11 cellular contexts compared by ENCODE assay signal in genomic region chr7:157279973-157280841, GRCh38. TPM values are rescaled to one million over a fixed set of nuclear protein-coding genes. Genes with fewer than 3 reads are reported as not detected.
DNase-seq lines count a peak whose midpoint lies in the region; ATAC-seq, FAIRE-seq and TF ChIP-seq lines count a peak whose summit lies in the region.
"Had no signal": no experiment of that assay in that cellular context is flagged by ENCODE, and none has a peak within 500 bp of the region (broad histone marks: within the 10 kb centered on the region; RNA-seq: fewer than 3 reads in every experiment).

No MANE protein-coding gene starts in this region.

- BruUV-seq in K562 (replicated peaks; lab: Mats Ljungman, UMichigan): no TSS peak
- BruUV-seq in HepG2 (replicated peaks; lab: Mats Ljungman, UMichigan): no TSS peak

- no peaks in the 10 kb centered on the region for H3K9me1 ChIP-seq in K562 (ENCODE audit: control insufficient read depth, insufficient read depth, low read length)

- ATAC-seq in K562 (no peak), HepG2 (peak; percentile 26), GM21786 (IDR thresholded peaks at IDR 0.05; ENCODE audit: unreplicated experiment) (no peak), GM21825 (IDR thresholded peaks at IDR 0.05; ENCODE audit: unreplicated experiment) (no peak)

- no peak for TF ChIP-seq CTCF in K562 (IDR thresholded peaks at IDR 0.05 in 2 of 3, conservative IDR thresholded peaks at IDR 0.05 in 1 of 3; ENCODE audit: insufficient read depth in 2 of 3, low read depth in 1 of 3, low read length in 3 of 3)
- TF ChIP-seq CTCF in HepG2 (CRISPR knock-in tag; IDR thresholded peaks at IDR 0.05): no peak
- TF ChIP-seq CTCF in suprapubic skin (IDR thresholded peaks at IDR 0.05): no peak

- H4K20me1 ChIP-seq in GM23248 (ENCODE audit: insufficient read depth) (no peaks in the 10 kb centered on the region), K562 (replicated peaks; ENCODE audit: control insufficient read depth, insufficient read depth, low read length) (peaks cover 7% of the 10 kb centered on the region; the same call in 1 of the 2 replicates), HepG2 (ENCODE audit: insufficient read depth, low read length) (no peaks in the 10 kb centered on the region)

- no peaks in the 10 kb centered on the region for H3K9me3 ChIP-seq in GM23248 (ENCODE audit: low read depth)
- no peaks in the 10 kb centered on the region for H3K9me3 ChIP-seq in K562 (replicated peaks; ENCODE audit: control insufficient read depth, insufficient read depth, low read depth, low read length)
- H3K9me3 ChIP-seq in HepG2 (ENCODE audit: low read length): no peaks in the 10 kb centered on the region
- no peaks in the 10 kb centered on the region for H3K9me3 ChIP-seq in suprapubic skin

- no peak for TF ChIP-seq EP300 in K562 (IDR thresholded peaks at IDR 0.05; ENCODE audit: low read length)
- TF ChIP-seq EP300 in HepG2 (IDR thresholded peaks at IDR 0.05; ENCODE audit: low read depth in 2 of 2, low read length in 2 of 2): no peak
- TF ChIP-seq EP300 in HepG2 (CRISPR knock-in tag; IDR thresholded peaks at IDR 0.05; ENCODE audit: borderline replicate concordance): no peak
- TF ChIP-seq EP300 in suprapubic skin (IDR thresholded peaks at IDR 0.05): no peak

- H3K36me3 ChIP-seq in GM23248 (ENCODE audit: low read depth) (no peaks in the 10 kb centered on the region), K562 (ENCODE audit: control insufficient read depth, insufficient read depth, low read length) (no peaks in the 10 kb centered on the region), HepG2 (replicated peaks in 1 of 2; ENCODE audit: control insufficient read depth in 1 of 2, insufficient read depth in 2 of 2, low read length in 2 of 2) (no peaks in the 10 kb centered on the region), suprapubic skin (no peaks in the 10 kb centered on the region)

- H3K79me2 ChIP-seq in GM23248 (ENCODE audit: insufficient read depth): no peaks in the 10 kb centered on the region
- H3K79me2 ChIP-seq in K562 (ENCODE audit: control insufficient read depth, insufficient read depth, low read length): no peaks in the 10 kb centered on the region
- H3K79me2 ChIP-seq in HepG2 (ENCODE audit: insufficient read depth, low read length): no peaks in the 10 kb centered on the region

- H3K27ac ChIP-seq in GM23248: no peak overlapping the region
- H3K27ac ChIP-seq in K562 (ENCODE audit: extremely low read depth, low read depth, low read length): no peak overlapping the region
- H3K27ac ChIP-seq in HepG2 (ENCODE audit: extremely low read length, insufficient read depth, low read length): no peak overlapping the region
- H3K27ac ChIP-seq in suprapubic skin: no peak overlapping the region

- H3K9me2 ChIP-seq in GM23248 (ENCODE audit: insufficient read depth): no peaks in the 10 kb centered on the region

- in situ Hi-C loops in GM23248 (cut with MboI) (no loop called here), K562 (cut with MboI) (loop anchor here (10.0 kb wide), 1 partner anchor 1475 kb away; no protein-coding TSS in a partner anchor), HepG2 (cut with HindIII; ENCODE audit: extremely low pct_ligation_motif_present, low pct_unique_long_range_greater_than_20kb) (no loop called here)

- H2AFZ ChIP-seq in GM23248 (peak overlapping the region; percentile 86), K562 (ENCODE audit: low read depth, low read length) (no peak overlapping the region), HepG2 (ENCODE audit: low read length) (no peak overlapping the region)

- no peak for DNase-seq in GM23248
- DNase-seq in K562 (ENCODE audit: extremely low read depth in 1 of 4, low spot score in 3 of 4): peak in 1 of 4 experiments; percentile 19
- DNase-seq in HepG2 (ENCODE audit: low spot score): no peak
- DNase-seq in suprapubic skin (ENCODE audit: low spot score in 2 of 2): peak in 1 of 2 donors; percentile 64
- no peak for DNase-seq in SHP77 treated with DMSO at 0.1 percent for 48 hours (lab: John Stamatoyannopoulos, UW)
- DNase-seq: activated CD4-positive, alpha-beta T cell treated with anti-CD3 and anti-CD28 coated beads for 48 hours; activated naive CD4-positive, alpha-beta T cell treated with anti-CD3 and anti-CD28 coated beads for 36 hours; hippocampal formation; NCI-H526 treated with DMSO at 0.1 percent for 48 hours had no signal

- intact Hi-C loops in K562 (cut with micrococcal nuclease) (no loop called here), HepG2 (cut with micrococcal nuclease; ENCODE audit: unreplicated experiment) (no loop called here)

- H3F3A ChIP-seq in GM23248 (ENCODE audit: insufficient read depth): no peaks in the 10 kb centered on the region

- H3K9ac ChIP-seq in GM23248: peak overlapping the region; percentile 84
- H3K9ac ChIP-seq in K562 (ENCODE audit: insufficient read depth in 1 of 2, low read depth in 2 of 2, low read length in 2 of 2): no peak overlapping the region
- H3K9ac ChIP-seq in HepG2 (ENCODE audit: insufficient read depth, low read depth, low read length): no peak overlapping the region

- no peaks in the 10 kb centered on the region for H3K27me3 ChIP-seq in GM23248 (replicated peaks; ENCODE audit: insufficient read depth)
- peaks cover 21 to 61% of the 10 kb centered on the region in 2 experiments for H3K27me3 ChIP-seq in K562 (ENCODE audit: control insufficient read depth in 2 of 2, insufficient read depth in 2 of 2, low read length in 2 of 2)
- H3K27me3 ChIP-seq in HepG2 (ENCODE audit: control insufficient read depth in 1 of 2, insufficient read depth in 2 of 2, low read length in 2 of 2): peaks cover 6 to 23% of the 10 kb centered on the region in 2 experiments; a peak in 4 of 5 replicates
- H3K27me3 ChIP-seq in suprapubic skin: peaks cover 5% of the 10 kb centered on the region

- no peak for TF ChIP-seq POLR2A in K562 (conservative IDR thresholded peaks at IDR 0.05)
- no peak for TF ChIP-seq POLR2A in HepG2 (IDR thresholded peaks at IDR 0.05; ENCODE audit: insufficient read depth in 1 of 2, low read depth in 2 of 2, low read length in 2 of 2)
- no peak for TF ChIP-seq POLR2A in suprapubic skin (IDR thresholded peaks at IDR 0.05)

- H3K4me2 ChIP-seq in GM23248 (ENCODE audit: unreplicated experiment) (peak overlapping the region; percentile 69), K562 (ENCODE audit: insufficient read depth, low read length) (no peak overlapping the region), HepG2 (ENCODE audit: low read depth, low read length) (peak overlapping the region; percentile 50)

- H3K4me1 ChIP-seq in GM23248 (ENCODE audit: insufficient read depth) (peaks cover 12% of the 10 kb centered on the region), K562 (replicated peaks in 1 of 2; ENCODE audit: control insufficient read depth in 2 of 2, insufficient read depth in 2 of 2, low read length in 2 of 2) (peaks cover 0 to 51% of the 10 kb centered on the region in 2 experiments; a peak in 3 of 5 replicates), HepG2 (ENCODE audit: insufficient read depth, low read length) (peaks cover 76% of the 10 kb centered on the region), suprapubic skin (peaks cover 47% of the 10 kb centered on the region)

- 84 to 88% methylated on average over 31 to 36 of the region's 36 CpGs for WGBS in GM23248 (ENCODE audit: low coverage in 1 of 2, low lambda C conversion rate in 2 of 2, missing lambda C conversion rate in 2 of 2), 2 experiments
- 39% methylated on average over 35 of the region's 36 CpGs for WGBS in K562 (ENCODE audit: insufficient coverage, low coverage, missing lambda C conversion rate)
- 85% methylated on average over 5 of the region's 36 CpGs for WGBS in HepG2 (ENCODE audit: low lambda C conversion rate)
- WGBS in suprapubic skin: 94% methylated on average over 11 of the region's 36 CpGs

- CTCF ChIA-PET in K562 (lab: Yijun Ruan, JAX; ENCODE audit: low intra/inter-chr PET ratio): no interaction called here
- CTCF ChIA-PET in HepG2 (lab: Yijun Ruan, JAX; ENCODE audit: low intra/inter-chr PET ratio, low total read pairs): no interaction called here

- POLR2A ChIA-PET in K562 (lab: Yijun Ruan, JAX): interaction anchor here (1.4 kb wide), 1 partner anchor 15 kb away, joined by 4 read pairs; no protein-coding TSS in a partner anchor
- POLR2A ChIA-PET in HepG2 (lab: Yijun Ruan, JAX): no interaction called here

- FAIRE-seq in K562 (lab: Jason Lieb, UNC) (no peak), HepG2 (lab: Jason Lieb, UNC) (no peak)

- TF ChIP-seq RAD21 in K562 (CRISPR knock-in tag; conservative IDR thresholded peaks at IDR 0.05 in 1 of 2, IDR thresholded peaks at IDR 0.05 in 1 of 2) (no peak), HepG2 (CRISPR knock-in tag; IDR thresholded peaks at IDR 0.05) (no peak)

- peak overlapping the region; percentile 65 for H3K4me3 ChIP-seq in GM23248
- no peak overlapping the region for H3K4me3 ChIP-seq in K562
- peak overlapping the region in 1 of 3 experiments; percentile 17; a peak in 1 of 6 replicates for H3K4me3 ChIP-seq in HepG2 (replicated peaks in 1 of 3; ENCODE audit: insufficient read depth in 1 of 3, low read depth in 2 of 3, low read length in 3 of 3)
- peak overlapping the region; percentile 65 for H3K4me3 ChIP-seq in suprapubic skin

RNA-seq across cellular contexts. Expression of gene DNAJB6, which starts 56.6 kb away (rescaled TPM):
- 139 and 149 TPM in 2 replicates for total RNA-seq in GM23248 (2014; rRNA removed; shearing (Covaris generic))
- 187 and 195 TPM in 2 replicates for polyA plus RNA-seq in GM23248 (2016; fragmentation: Nextera tagmentation; extraction: Ambion mirVana)
- total RNA-seq in K562 (2011; cell fraction: chromatin; rRNA removed; ENCODE audit: low replicate concordance): 136 and 330 TPM in 2 replicates
- total RNA-seq in K562 (2011; cell fraction: nucleolus; rRNA removed): 82.5 and 83.7 TPM in 2 replicates
- 139 and 175 TPM in 2 replicates for total RNA-seq in K562 (2011; cell fraction: nucleoplasm; rRNA removed)
- total RNA-seq in K562 (2014; rRNA removed): 116 and 147 TPM in 2 replicates
- total RNA-seq in K562 (2014; rRNA removed; fragmentation: Illumina TruSeq; extraction: Trizol): 135 and 158 TPM in 2 replicates
- total RNA-seq in K562 (2015; rRNA removed; fragmentation: Illumina TruSeq; extraction: Trizol): 132 and 149 TPM in 2 replicates
- total RNA-seq in K562 (2021): 128 and 131 TPM in 2 replicates
- 63.1 and 84.5 TPM in 2 replicates for polyA plus RNA-seq in K562 (2011; rRNA removed)
- polyA plus RNA-seq in K562 (2011; cell fraction: cytosol; rRNA removed): 30.0 and 41.8 TPM in 2 replicates
- polyA plus RNA-seq in K562 (2011; cell fraction: nucleus; rRNA removed): 45.6 and 48.0 TPM in 2 replicates
- 109 and 130 TPM in 2 replicates for polyA plus RNA-seq in K562 (2012)
- 158 and 225 TPM in 2 replicates for polyA plus RNA-seq in K562 (2014; fragmentation: Illumina TruSeq; extraction: Trizol)
- polyA plus RNA-seq in K562 (2014; fragmentation: Nextera tagmentation; extraction: Ambion mirVana): 100 to 1,000 TPM in 1 of 2 experiments, 10 to 100 TPM in 1; 96.6 to 100 TPM
- 135 and 158 TPM in 2 replicates for polyA plus RNA-seq in K562 (2014; rRNA removed)
- polyA minus RNA-seq in K562 (2011; rRNA and poly(A)+ RNA removed): 60.6 and 70.5 TPM in 2 replicates
- polyA minus RNA-seq in K562 (2011; cell fraction: cytosol; rRNA and poly(A)+ RNA removed): 59.2 and 63.5 TPM in 2 replicates
- polyA minus RNA-seq in K562 (2011; cell fraction: nucleus; rRNA and poly(A)+ RNA removed): 39.3 and 44.5 TPM in 2 replicates
- total RNA-seq in HepG2 (2016; rRNA removed; fragmentation: Illumina TruSeq; extraction: Trizol): 53.9 and 72.9 TPM in 2 replicates
- total RNA-seq in HepG2 (2016; cell fraction: cytosol; rRNA removed; fragmentation: Illumina TruSeq; extraction: Trizol; ENCODE audit: low read depth): 51.7 and 58.5 TPM in 2 replicates
- 57.3 and 66.0 TPM in 2 replicates for total RNA-seq in HepG2 (2016; cell fraction: insoluble cytoplasmic fraction; rRNA removed; fragmentation: Illumina TruSeq; extraction: Trizol)
- total RNA-seq in HepG2 (2016; cell fraction: membrane; rRNA removed; fragmentation: Illumina TruSeq; extraction: Trizol): 37.1 and 38.2 TPM in 2 replicates
- total RNA-seq in HepG2 (2016; cell fraction: nucleus; rRNA removed; fragmentation: Illumina TruSeq; extraction: Trizol): 31.6 and 33.1 TPM in 2 replicates
- polyA plus RNA-seq in HepG2 (2011; rRNA removed): 27.1 and 29.9 TPM in 2 replicates
- polyA plus RNA-seq in HepG2 (2011; cell fraction: cytosol; rRNA removed): 14.8 and 23.9 TPM in 2 replicates
- 22.1 and 25.2 TPM in 2 replicates for polyA plus RNA-seq in HepG2 (2011; cell fraction: nucleus; rRNA removed)
- 61.9 and 67.0 TPM in 2 replicates for polyA plus RNA-seq in HepG2 (2012)
- 15.6 and 19.2 TPM in 2 replicates for polyA plus RNA-seq in HepG2 (2016; cell fraction: cytosol; fragmentation: Illumina TruSeq; extraction: Trizol; ENCODE audit: low read depth)
- 96.0 and 98.3 TPM in 2 replicates for polyA plus RNA-seq in HepG2 (2016; cell fraction: insoluble cytoplasmic fraction; fragmentation: Illumina TruSeq; extraction: Trizol; ENCODE audit: low read depth)
- 29.1 and 33.0 TPM in 2 replicates for polyA plus RNA-seq in HepG2 (2016; cell fraction: membrane; fragmentation: Illumina TruSeq; extraction: Trizol; ENCODE audit: low read depth)
- 55.8 and 62.6 TPM in 2 replicates for polyA plus RNA-seq in HepG2 (2016; cell fraction: nucleus; fragmentation: Illumina TruSeq; extraction: Trizol; ENCODE audit: insufficient read depth, low read depth)
- 18.1 and 22.3 TPM in 2 replicates for polyA minus RNA-seq in HepG2 (2011; rRNA and poly(A)+ RNA removed; ENCODE audit: low replicate concordance)
- 25.6 and 28.2 TPM in 2 replicates for polyA minus RNA-seq in HepG2 (2011; cell fraction: cytosol; rRNA and poly(A)+ RNA removed)
- polyA minus RNA-seq in HepG2 (2011; cell fraction: nucleus; rRNA and poly(A)+ RNA removed): 43.9 and 51.2 TPM in 2 replicates
- total RNA-seq in suprapubic skin: 100 to 1,000 TPM; 152 to 230 (median 185) TPM
